Comparison of ENCODE assay signal across 9 cellular contexts in the genomic region with DNA sequence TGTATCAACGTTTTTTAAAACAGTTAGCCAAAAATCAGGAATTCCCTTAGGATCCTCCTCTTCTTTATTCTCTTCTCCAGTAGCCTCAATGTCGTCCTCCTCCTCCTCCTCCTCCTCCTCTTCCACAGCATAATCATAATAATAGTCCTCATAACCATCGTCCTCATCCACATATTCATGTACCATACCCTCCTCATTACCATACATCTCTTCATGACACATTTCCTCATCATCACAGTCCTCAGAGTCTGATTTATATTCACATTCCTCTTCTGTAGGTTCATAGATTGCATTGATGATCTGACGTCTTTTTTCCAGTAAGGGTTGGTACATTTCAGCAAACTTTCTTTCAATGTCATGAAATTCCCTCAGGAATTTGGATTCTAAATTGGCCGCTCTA. TPM values are rescaled to one million over a fixed set of nuclear protein-coding genes. Genes with fewer than 3 reads are reported as not detected.
DNase-seq lines count a peak whose midpoint lies in the region; ATAC-seq, FAIRE-seq and TF ChIP-seq lines count a peak whose summit lies in the region.
"Had no signal": no experiment of that assay in that cellular context is flagged by ENCODE, and none has a peak within 500 bp of the region (broad histone marks: within the 10 kb centered on the region; RNA-seq: fewer than 3 reads in every experiment).

No MANE protein-coding gene starts in this region.

- H3K27me3 Mint-ChIP-seq in CD4-positive, alpha-beta memory T cell: peaks cover 1 to 3% of the 10 kb centered on the region in 2 donors

- CTCF ChIA-PET in CD4-positive, alpha-beta memory T cell (lab: Charles Lee; ENCODE audit: partially characterized antibody): no interaction called here
- CTCF ChIA-PET in PC-9 (lab: Charles Lee): no interaction called here

- no peak for DNase-seq in CD4-positive, alpha-beta memory T cell
- DNase-seq in PC-9 (no peak), epithelial cell of esophagus (ENCODE audit: low read depth) (peak; percentile 0), pancreas (no peak), body of pancreas (no peak), NCI-H1694 (lab: John Stamatoyannopoulos, UW) (no peak)
- no peak for DNase-seq in stimulated activated CD4-positive, alpha-beta T cell treated with anti-CD3 and anti-CD28 coated beads, Interleukin-4, amount 100 ng/mL, for 1 hour
- DNase-seq: activated CD4-positive, alpha-beta T cell treated with anti-CD3 and anti-CD28 coated beads, Interleukin-2, amount 50 U/mL, for 4 hours had no signal

- H3K79me2 ChIP-seq in PC-9 (ENCODE audit: low read depth): no peaks in the 10 kb centered on the region

- H3K4me2 ChIP-seq in PC-9: peak overlapping the region; percentile 75

- H3K9me3 ChIP-seq in CD4-positive, alpha-beta memory T cell (ENCODE audit: control insufficient read depth in 1 of 2, low read length in 2 of 2): no peaks in the 10 kb centered on the region
- H3K9me3 ChIP-seq in PC-9 (ENCODE audit: insufficient read depth, low read depth) (no peaks in the 10 kb centered on the region), pancreas (no peaks in the 10 kb centered on the region), body of pancreas (no peaks in the 10 kb centered on the region)

- no peak for TF ChIP-seq POLR2A in body of pancreas (IDR thresholded peaks at IDR 0.05)

- intact Hi-C loops in CD4-positive, alpha-beta memory T cell (cut with micrococcal nuclease): loop anchor here (5.0 kb wide), 1 partner anchor 349 kb away; a partner anchor contains a TSS
- intact Hi-C loops in PC-9 (cut with micrococcal nuclease; ENCODE audit: unreplicated experiment): no loop called here
- intact Hi-C loops in pancreas (cut with DNase I): no loop called here
- intact Hi-C loops in body of pancreas (cut with DNase I): no loop called here

- H3K36me3 ChIP-seq in CD4-positive, alpha-beta memory T cell (ENCODE audit: insufficient read depth, low read length): no peaks in the 10 kb centered on the region
- H3K36me3 ChIP-seq in PC-9 (ENCODE audit: low read depth) (no peaks in the 10 kb centered on the region), pancreas (no peaks in the 10 kb centered on the region), body of pancreas (replicated peaks in 1 of 2; ENCODE audit: insufficient read depth in 1 of 2, low read depth in 2 of 2) (no peaks in the 10 kb centered on the region)

- no peaks in the 10 kb centered on the region for H3K27me3 ChIP-seq in CD4-positive, alpha-beta memory T cell (ENCODE audit: insufficient read depth, low read length)
- H3K27me3 ChIP-seq in PC-9 (ENCODE audit: insufficient read depth, low read depth): no peaks in the 10 kb centered on the region
- H3K27me3 ChIP-seq in pancreas: peaks cover 0 to 9% (median 1%) of the 10 kb centered on the region in 4 donors
- H3K27me3 ChIP-seq in body of pancreas: no peaks in the 10 kb centered on the region

- no peak for ATAC-seq in pancreas
- no peak for ATAC-seq in body of pancreas
- no peak for ATAC-seq in HG03439 (IDR thresholded peaks at IDR 0.05; ENCODE audit: unreplicated experiment)

- peak overlapping the region; percentile 66 to 69 for H3K4me3 ChIP-seq in CD4-positive, alpha-beta memory T cell (ENCODE audit: low read length in 2 of 2)
- peak overlapping the region; percentile 35; the same call in 1 of the 2 replicates for H3K4me3 ChIP-seq in PC-9
- no peak overlapping the region for H3K4me3 ChIP-seq in epithelial cell of esophagus (ENCODE audit: low read length)
- H3K4me3 ChIP-seq in pancreas: peak overlapping the region in 3 of 4 donors; percentile 27 to 49 (median 37)
- H3K4me3 ChIP-seq in body of pancreas: no peak overlapping the region

- TF ChIP-seq CTCF in PC-9 (conservative IDR thresholded peaks at IDR 0.05): no peak
- no peak for TF ChIP-seq CTCF in epithelial cell of esophagus (IDR thresholded peaks at IDR 0.05; ENCODE audit: insufficient read depth, low read depth, low read length, missing control alignments)
- TF ChIP-seq CTCF in pancreas (IDR thresholded peaks at IDR 0.05): no peak
- TF ChIP-seq CTCF in body of pancreas (IDR thresholded peaks at IDR 0.05): no peak

- H3K27ac ChIP-seq in CD4-positive, alpha-beta memory T cell (ENCODE audit: low read depth, low read length): peak overlapping the region; percentile 54
- H3K27ac ChIP-seq in PC-9: no peak overlapping the region
- H3K27ac ChIP-seq in pancreas: no peak overlapping the region
- H3K27ac ChIP-seq in body of pancreas: no peak overlapping the region

- 7 to 15% methylated on average over 5 of the region's 5 CpGs for WGBS in pancreas, 2 donors
- WGBS in body of pancreas, 2 donors: 7 to 12% methylated on average over 5 of the region's 5 CpGs

- peaks cover 0 to 6% (median 0%) of the 10 kb centered on the region in 8 donors for H3K9me3 Mint-ChIP-seq in CD4-positive, alpha-beta memory T cell

- no TSS peak for BruUV-seq in PC-9 (replicated peaks; lab: Mats Ljungman, UMichigan)

- POLR2A ChIA-PET in CD4-positive, alpha-beta memory T cell (lab: Charles Lee; ENCODE audit: partially characterized antibody): interaction anchor here (0.7 kb wide), 1 partner anchor 15 kb away, joined by 3 read pairs; no protein-coding TSS in a partner anchor
- POLR2A ChIA-PET in PC-9 (lab: Charles Lee; ENCODE audit: unreplicated experiment): no interaction called here

- FAIRE-seq in pancreas (lab: Jason Lieb, UNC): no peak

- no peaks in the 10 kb centered on the region for H4K20me1 ChIP-seq in PC-9 (ENCODE audit: insufficient read depth)

- H3K27ac Mint-ChIP-seq in CD4-positive, alpha-beta memory T cell: peak overlapping the region; percentile 34 to 94 (median 91)

- H3K4me1 ChIP-seq in CD4-positive, alpha-beta memory T cell (ENCODE audit: insufficient read depth, low read length): peaks cover 21% of the 10 kb centered on the region
- H3K4me1 ChIP-seq in PC-9 (replicated peaks; ENCODE audit: insufficient read depth) (no peaks in the 10 kb centered on the region), pancreas (peaks cover 0 to 3% (median 0%) of the 10 kb centered on the region in 3 donors), body of pancreas (no peaks in the 10 kb centered on the region)

- H3K4me3 Mint-ChIP-seq in CD4-positive, alpha-beta memory T cell: peak overlapping the region; percentile 89 to 97 (median 92)

- H3K9me2 ChIP-seq in PC-9 (ENCODE audit: insufficient read depth): no peaks in the 10 kb centered on the region

- peaks cover 8 to 34% (median 13%) of the 10 kb centered on the region in 4 donors for H3K4me1 Mint-ChIP-seq in CD4-positive, alpha-beta memory T cell

- H3F3A ChIP-seq in PC-9 (ENCODE audit: insufficient read depth, low read depth): no peaks in the 10 kb centered on the region

- H3K36me3 Mint-ChIP-seq in CD4-positive, alpha-beta memory T cell: peaks cover 0 to 7% of the 10 kb centered on the region in 2 donors

- peak overlapping the region; percentile 79; the same call in 1 of the 2 replicates for H2AFZ ChIP-seq in PC-9

RNA-seq across cellular contexts. Expression of a gene that starts 0.9 kb away (rescaled TPM):
- total RNA-seq in CD4-positive, alpha-beta memory T cell: 10 to 100 TPM; 19.1 to 20.9 TPM
- 1 to 10 TPM in 1 of 2 donors, under 1 TPM in 1; 0.63 to 2.9 TPM for polyA plus RNA-seq in CD4-positive, alpha-beta memory T cell
- not detected in 2 replicates for total RNA-seq in PC-9 (2021)
- 1 to 10 TPM in 5 of 6 donors, under 1 TPM in 1; 0.79 to 2.8 (median 2.1) TPM for total RNA-seq in pancreas
- 1 to 10 TPM; 2.2 to 7.4 TPM for polyA plus RNA-seq in pancreas
- total RNA-seq in body of pancreas: 1 to 10 TPM in 1 of 2 donors, under 1 TPM in 1; 0.66 to 3.4 TPM

Comparison
In these comparisons a context has a peak if more than half of its experiments do, and no peak if none do; other contexts are left out.
1. H3K4me3 ChIP-seq: peak in CD4-positive, alpha-beta memory T cell (2 of 2), PC-9 (single experiment) and pancreas (3 of 4); none in epithelial cell of esophagus (single experiment) and body of pancreas (0 of 2).
2. RNA of a gene that starts 0.9 kb away (total RNA-seq): 19.1 to 20.9 TPM in CD4-positive, alpha-beta memory T cell; 0.66 to 3.4 TPM in body of pancreas, 0.79 to 2.8 TPM in pancreas and not detected in PC-9; every median in the first group is over 4 times any median in the second.